Comparison of ENCODE assay signal across 1 cellular context in genomic region chr12:14948672-14949071, GRCh38.
TF ChIP-seq lines count a peak whose summit lies in the region.

No MANE protein-coding gene starts in this region.

TF ChIP-seq in IMR-90, 13 proteins besides CTCF, POLR2A, EP300 and RAD21 (continued from another document):
- TF ChIP-seq ELK1 (IDR thresholded peaks at IDR 0.05; ENCODE audit: borderline replicate concordance, low read depth, low read length), result no peak
- TF ChIP-seq BHLHE40 (IDR thresholded peaks at IDR 0.05; ENCODE audit: low read depth, low read length), result no peak
- TF ChIP-seq RFX5 (IDR thresholded peaks at IDR 0.05; ENCODE audit: low read depth, low read length), result no peak
- no peak for TF ChIP-seq MXI1 (IDR thresholded peaks at IDR 0.05; ENCODE audit: borderline replicate concordance, low read depth, low read length)
TF ChIP-seq in IMR-90: peak in this region for 0.
